ENCODE assay signal across 24 cellular contexts in the genomic region with DNA sequence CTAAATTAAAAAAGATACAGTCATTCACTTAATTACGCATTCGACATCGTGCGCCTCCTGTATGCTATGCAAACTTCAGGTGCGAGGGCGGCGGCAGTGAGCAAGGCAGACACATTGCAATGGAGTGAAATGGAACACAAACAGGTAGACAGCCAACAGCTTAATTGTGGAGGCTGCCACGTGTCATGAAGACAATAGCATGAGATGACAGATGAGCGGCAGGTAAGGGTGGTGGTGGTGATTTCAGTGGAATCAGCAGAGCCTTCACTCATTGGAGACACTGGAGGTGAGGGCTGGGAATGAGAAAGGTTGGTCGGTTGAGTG.
"Had no signal": no experiment of that assay in that cellular context is flagged by ENCODE, and none has a peak within 500 bp of the region (broad histone marks: within the 10 kb centered on the region; RNA-seq: fewer than 3 reads in every experiment).

No MANE protein-coding gene starts in this region.

- H3K27ac Mint-ChIP-seq: activated CD4-positive, alpha-beta T cell treated with anti-CD3 and anti-CD28 coated beads, Interleukin-2, amount 10 ng/mL, durations not matched to agents 7 days and 5 days; activated CD8-positive, alpha-beta memory T cell treated with anti-CD3 and anti-CD28 coated beads, Interleukin-2, amount 10 ng/mL, durations not matched to agents 7 days and 5 days; activated CD8-positive, alpha-beta T cell treated with anti-CD3 and anti-CD28 coated beads for 36 hours; activated naive CD4-positive, alpha-beta T cell treated with anti-CD3 and anti-CD28 coated beads, Interleukin-2, amount 50 U/mL, for 24 hours; activated T-helper 1 cell treated with anti-CD3 and anti-CD28 coated beads, Interleukin-12 subunit alpha, Interleukin-12 subunit beta, Interleukin-2, Interleukin-4 antibody, amounts not matched to agents 30 ng/mL and 10 ng/mL and 1 ng/mL, durations not matched to agents 14 hours and 24 hours and 36 hours had no signal

- H3K27ac ChIP-seq: foreskin keratinocyte, left ventricle myocardium inferior, parathyroid adenoma, sigmoid colon, thoracic aorta, upper lobe of left lung, WERI-Rb-1 had no signal

- H3K4me3 ChIP-seq: hepatocyte, left ventricle myocardium inferior, sigmoid colon, smooth muscle cell, thoracic aorta, upper lobe of left lung had no signal

- H3K4me1 Mint-ChIP-seq: activated CD4-positive, alpha-beta T cell treated with anti-CD3 and anti-CD28 coated beads, Interleukin-2, amount 10 ng/mL, durations not matched to agents 7 days and 5 days; activated CD8-positive, alpha-beta memory T cell treated with anti-CD3 and anti-CD28 coated beads, Interleukin-2, amount 10 ng/mL, durations not matched to agents 7 days and 5 days; activated naive CD4-positive, alpha-beta T cell treated with anti-CD3 and anti-CD28 coated beads, Interleukin-2, amount 50 U/mL, for 24 hours had no signal

- H3K79me2 ChIP-seq: hepatocyte, parathyroid adenoma had no signal

- H3K36me3 ChIP-seq: left ventricle myocardium inferior, sigmoid colon, thoracic aorta, upper lobe of left lung, WERI-Rb-1 had no signal

- H3K36me3 Mint-ChIP-seq: activated CD8-positive, alpha-beta memory T cell treated with anti-CD3 and anti-CD28 coated beads, Interleukin-2, amount 10 ng/mL, durations not matched to agents 7 days and 5 days had no signal

- H3K9me3 ChIP-seq: left ventricle myocardium inferior, sigmoid colon, upper lobe of left lung had no signal

- H3K4me1 ChIP-seq: foreskin keratinocyte, left ventricle myocardium inferior, parathyroid adenoma, sigmoid colon, upper lobe of left lung had no signal

- ATAC-seq: activated CD8-positive, alpha-beta memory T cell treated with anti-CD3 and anti-CD28 coated beads, Interleukin-2, amount 10 ng/mL, durations not matched to agents 7 days and 5 days; activated CD8-positive, alpha-beta T cell treated with anti-CD3 and anti-CD28 coated beads for 36 hours; foreskin keratinocyte had no signal

- H3K4me3 Mint-ChIP-seq: activated CD4-positive, alpha-beta T cell treated with anti-CD3 and anti-CD28 coated beads, Interleukin-2, amount 10 ng/mL, durations not matched to agents 7 days and 5 days; activated CD8-positive, alpha-beta memory T cell treated with anti-CD3 and anti-CD28 coated beads, Interleukin-2, amount 10 ng/mL, durations not matched to agents 7 days and 5 days; activated CD8-positive, alpha-beta T cell treated with anti-CD3 and anti-CD28 coated beads for 36 hours; activated naive CD4-positive, alpha-beta T cell treated with anti-CD3 and anti-CD28 coated beads, Interleukin-2, amount 50 U/mL, for 24 hours; activated T-helper 1 cell treated with anti-CD3 and anti-CD28 coated beads, Interleukin-12 subunit alpha, Interleukin-12 subunit beta, Interleukin-2, Interleukin-4 antibody, amounts not matched to agents 30 ng/mL and 10 ng/mL and 1 ng/mL, durations not matched to agents 14 hours and 24 hours and 36 hours; nephron had no signal

- H3K27me3 ChIP-seq: foreskin keratinocyte, hepatocyte, sigmoid colon, upper lobe of left lung had no signal

- DNase-seq: activated CD4-positive, alpha-beta T cell treated with anti-CD3 and anti-CD28 coated beads, Interleukin-2, amount 10 ng/mL, durations not matched to agents 7 days and 5 days; activated CD4-positive, CD25-positive, alpha-beta regulatory T cell treated with anti-CD3 and anti-CD28 coated beads, Interleukin-2, amount 50 U/mL, for 72 hours; activated CD8-positive, alpha-beta memory T cell treated with anti-CD3 and anti-CD28 coated beads, Interleukin-2, amount 10 ng/mL, durations not matched to agents 7 days and 5 days; activated CD8-positive, alpha-beta T cell treated with anti-CD3 and anti-CD28 coated beads for 36 hours; activated gamma-delta T cell; activated T-cell treated with anti-CD3 and anti-CD28 coated beads for 4 hours; central memory CD4-positive, alpha-beta T cell; dermis blood vessel endothelial cell; effector CD8-positive, alpha-beta T cell; foreskin keratinocyte; left ventricle myocardium inferior; sigmoid colon; stimulated activated CD4-positive, alpha-beta T cell treated with anti-CD3 and anti-CD28 coated beads, Interleukin-2, amount 100 ng/mL, for 48 hours; stimulated activated naive CD4-positive, alpha-beta T cell treated with Interleukin-2 at 50 U/mL for 16 hours; T-helper 1 cell; upper lobe of left lung; WERI-Rb-1 had no signal

- H2AFZ ChIP-seq: hepatocyte, parathyroid adenoma had no signal

- H3K9ac ChIP-seq: parathyroid adenoma had no signal

- H3K4me2 ChIP-seq: hepatocyte had no signal

- H3K27me3 Mint-ChIP-seq: activated CD4-positive, alpha-beta T cell treated with anti-CD3 and anti-CD28 coated beads, Interleukin-2, amount 10 ng/mL, durations not matched to agents 7 days and 5 days; activated CD8-positive, alpha-beta memory T cell treated with anti-CD3 and anti-CD28 coated beads, Interleukin-2, amount 10 ng/mL, durations not matched to agents 7 days and 5 days; activated CD8-positive, alpha-beta T cell treated with anti-CD3 and anti-CD28 coated beads for 36 hours; activated naive CD4-positive, alpha-beta T cell treated with anti-CD3 and anti-CD28 coated beads, Interleukin-2, amount 50 U/mL, for 24 hours had no signal
